ENCODE assay signal across 19 cellular contexts in genomic region chr5:117188207-117188606, GRCh38.
DNase-seq lines count a peak whose midpoint lies in the region; ATAC-seq and TF ChIP-seq lines count a peak whose summit lies in the region.
"Had no signal": no experiment of that assay in that cellular context is flagged by ENCODE, and none has a peak within 500 bp of the region (broad histone marks: within the 10 kb centered on the region; RNA-seq: fewer than 3 reads in every experiment).

No MANE protein-coding gene starts in this region.

- ATAC-seq in esophagus mucosa, result peak; percentile 92
- ATAC-seq in GM18873 (IDR thresholded peaks at IDR 0.05; ENCODE audit: low FRiP score, unreplicated experiment), result no peak
- ATAC-seq: GM23338, HepG2 had no signal

- H3K27me3 ChIP-seq in H7 (ENCODE audit: control insufficient read depth, insufficient read depth, low read length), result no peaks in the 10 kb centered on the region
- H3K27me3 ChIP-seq: BLaER1 had no signal

- H3K36me3 ChIP-seq in H7 (replicated peaks; ENCODE audit: control insufficient read depth, insufficient read depth, low read length), result no peaks in the 10 kb centered on the region
- H3K36me3 ChIP-seq: BLaER1 had no signal

- H3K4me3 ChIP-seq in retinal pigment epithelial cell (ENCODE audit: low read length) (no peak overlapping the region), H7 (ENCODE audit: insufficient read depth, low read depth, low read length) (no peak overlapping the region)
- H3K4me3 ChIP-seq: BLaER1, GM23338 had no signal

- no peak for TF ChIP-seq CTCF in retinal pigment epithelial cell (conservative IDR thresholded peaks at IDR 0.05; ENCODE audit: low read depth, low read length)

- peak; percentile 19 for DNase-seq in NCI-H1694 treated with DMSO at 0.1 percent for 48 hours (lab: John Stamatoyannopoulos, UW)
- DNase-seq in NCI-H1694 (lab: John Stamatoyannopoulos, UW), result no peak
- peak; percentile 14 for DNase-seq in NCI-H69 (lab: John Stamatoyannopoulos, UW)
- peak; percentile 7 for DNase-seq in retinal pigment epithelial cell (ENCODE audit: low read depth)
- DNase-seq in NCI-H2171 treated with DMSO at 0.1 percent for 48 hours (lab: John Stamatoyannopoulos, UW), result no peak
- DNase-seq in H7, result no peak
- DNase-seq: 8988T; AML-193; Calu3; CD4-positive, CD25-positive, alpha-beta regulatory T cell; DMS 273 treated with DMSO at 0.1 percent for 48 hours; DMS79 treated with DMSO at 0.1 percent for 48 hours; EL; H9 had no signal

Comparison
In these comparisons a context has a peak if more than half of its experiments do, and no peak if none do; other contexts are left out.
1. DNase-seq: peak in NCI-H1694 treated with DMSO at 0.1 percent for 48 hours (single experiment), NCI-H69 (single experiment) and retinal pigment epithelial cell (single experiment); none in NCI-H1694 (single experiment), NCI-H2171 treated with DMSO at 0.1 percent for 48 hours (single experiment) and H7 (single experiment).